ENCODE assay signal across 15 cellular contexts in the genomic region with DNA sequence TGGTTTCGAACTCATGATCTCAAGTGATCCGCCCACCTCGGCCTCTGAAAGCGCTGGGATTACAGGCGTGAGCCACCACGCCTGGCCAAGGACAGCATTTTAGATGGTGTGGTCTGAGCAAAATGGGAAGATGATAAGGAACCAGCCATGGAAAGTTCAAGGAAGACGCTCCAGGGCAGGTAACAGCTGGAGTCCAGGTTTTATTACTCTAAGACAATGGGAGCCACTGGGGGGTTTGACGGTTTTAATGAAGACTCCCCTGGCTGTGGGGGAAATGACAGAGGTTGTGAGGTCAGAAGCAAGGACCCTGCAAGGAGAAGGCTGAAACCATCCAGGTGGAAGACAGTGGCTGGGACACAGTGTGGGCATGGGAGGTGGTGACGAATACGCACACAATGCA. TPM values are rescaled to one million over a fixed set of nuclear protein-coding genes. Genes with fewer than 3 reads are reported as not detected.
DNase-seq lines count a peak whose midpoint lies in the region; ATAC-seq and TF ChIP-seq lines count a peak whose summit lies in the region.
"Had no signal": no experiment of that assay in that cellular context is flagged by ENCODE, and none has a peak within 500 bp of the region (broad histone marks: within the 10 kb centered on the region; RNA-seq: fewer than 3 reads in every experiment).

No MANE protein-coding gene starts in this region.

- no peak for ATAC-seq in WTC11
- ATAC-seq in memory B cell (ENCODE audit: low read depth), result no peak
- ATAC-seq in stimulated activated naive B cell treated with anti-CD40 and anti-IgM and Interleukin-4, amounts not matched to agents 10 μg/mL and 1 μg/mL and 100 μg/mL, for 72 hours (replicated peaks), result no peak
- no peak for ATAC-seq in activated T-helper 17 cell treated with anti-CD3 and anti-CD28 coated beads, Interleukin-2, amount 50 U/mL, for 72 hours (replicated peaks)
- ATAC-seq in GM18502 (IDR thresholded peaks at IDR 0.05; ENCODE audit: poor library complexity, unreplicated experiment), result no peak
- ATAC-seq: GM12878, HCT116 had no signal

- no peak for TF ChIP-seq CTCF in WTC11 (IDR thresholded peaks at IDR 0.05)

- H3K36me3 Mint-ChIP-seq in activated naive CD4-positive, alpha-beta T cell treated with anti-CD3 and anti-CD28 coated beads for 36 hours (ENCODE audit: low read depth), result peaks cover 41% of the 10 kb centered on the region
- H3K36me3 Mint-ChIP-seq in WTC11 (peaks cover 74% of the 10 kb centered on the region), memory B cell (peaks cover 50% of the 10 kb centered on the region)
- peaks cover 56 to 75% of the 10 kb centered on the region in 2 donors for H3K36me3 Mint-ChIP-seq in stimulated activated naive B cell treated with anti-CD40 and anti-IgM and Interleukin-4, amounts not matched to agents 10 μg/mL and 1 μg/mL and 100 μg/mL, for 72 hours
- peaks cover 99% of the 10 kb centered on the region for H3K36me3 Mint-ChIP-seq in activated T-helper 17 cell treated with anti-CD3 and anti-CD28 coated beads, Interleukin-2, amount 50 U/mL, for 72 hours (ENCODE audit: low read depth)

- POLR2A ChIA-PET in WTC11 (lab: Charles Lee), result interaction anchor here (2.0 kb wide), 1 partner anchor 18 kb away, joined by 8 read pairs; no protein-coding TSS in a partner anchor

- no peak for DNase-seq in activated naive CD4-positive, alpha-beta T cell treated with anti-CD3 and anti-CD28 coated beads for 36 hours
- DNase-seq in activated naive CD4-positive, alpha-beta T cell treated with Interleukin-2 at 50 U/mL for 16 hours, result no peak
- DNase-seq in WTC11 (ENCODE audit: low spot score) (no peak), memory B cell (ENCODE audit: low spot score in 2 of 2) (no peak)
- DNase-seq in stimulated activated naive B cell treated with anti-CD40 and anti-IgM and Interleukin-4, amounts not matched to agents 10 μg/mL and 1 μg/mL and 100 μg/mL, for 72 hours, result no peak
- no peak for DNase-seq in stimulated activated CD4-positive, alpha-beta T cell treated with anti-CD3 and anti-CD28 coated beads, Interleukin-2, amount 100 ng/mL, for 24 hours
- DNase-seq: C1 segment of cervical spinal cord; Calu3; CD4-positive, alpha-beta T cell; DMS 273 treated with DMSO at 0.1 percent for 48 hours had no signal

- CTCF ChIA-PET in activated naive CD4-positive, alpha-beta T cell treated with anti-CD3 and anti-CD28 coated beads for 36 hours (lab: Charles Lee), result interaction anchor here (0.6 to 3.0 kb wide), 4 partner anchors 9 to 239 kb away, joined by 3 to 9 read pairs (median 4); no protein-coding TSS in a partner anchor
- CTCF ChIA-PET in WTC11 (lab: Charles Lee), result interaction anchor here (1.8 to 2.2 kb wide), 3 partner anchors 15 to 57 kb away, joined by 11 to 30 read pairs (median 22); partner anchors contain the start of gene DACT3

- H3K9me3 Mint-ChIP-seq in activated naive CD4-positive, alpha-beta T cell treated with anti-CD3 and anti-CD28 coated beads for 36 hours, result no peaks in the 10 kb centered on the region
- H3K9me3 Mint-ChIP-seq in WTC11 (peaks cover 6% of the 10 kb centered on the region), memory B cell (no peaks in the 10 kb centered on the region)
- no peaks in the 10 kb centered on the region for H3K9me3 Mint-ChIP-seq in stimulated activated naive B cell treated with anti-CD40 and anti-IgM and Interleukin-4, amounts not matched to agents 10 μg/mL and 1 μg/mL and 100 μg/mL, for 72 hours
- H3K9me3 Mint-ChIP-seq in activated T-helper 17 cell treated with anti-CD3 and anti-CD28 coated beads, Interleukin-2, amount 50 U/mL, for 72 hours, result no peaks in the 10 kb centered on the region
- H3K9me3 Mint-ChIP-seq: CD4-positive, alpha-beta T cell had no signal

- H3K27me3 Mint-ChIP-seq in activated naive CD4-positive, alpha-beta T cell treated with anti-CD3 and anti-CD28 coated beads for 36 hours (ENCODE audit: low read depth), result no peaks in the 10 kb centered on the region
- H3K27me3 Mint-ChIP-seq in WTC11 (ENCODE audit: low read depth) (no peaks in the 10 kb centered on the region), memory B cell (no peaks in the 10 kb centered on the region)
- no peaks in the 10 kb centered on the region for H3K27me3 Mint-ChIP-seq in stimulated activated naive B cell treated with anti-CD40 and anti-IgM and Interleukin-4, amounts not matched to agents 10 μg/mL and 1 μg/mL and 100 μg/mL, for 72 hours
- H3K27me3 Mint-ChIP-seq in activated T-helper 17 cell treated with anti-CD3 and anti-CD28 coated beads, Interleukin-2, amount 50 U/mL, for 72 hours, result no peaks in the 10 kb centered on the region
- H3K27me3 Mint-ChIP-seq: B cell; CD4-positive, alpha-beta T cell had no signal

- intact Hi-C loops in activated naive CD4-positive, alpha-beta T cell treated with anti-CD3 and anti-CD28 coated beads for 36 hours (cut with micrococcal nuclease), result no loop called here

- H3K4me3 Mint-ChIP-seq in activated naive CD4-positive, alpha-beta T cell treated with anti-CD3 and anti-CD28 coated beads for 36 hours, result no peak overlapping the region
- H3K4me3 Mint-ChIP-seq in WTC11, result no peak overlapping the region
- H3K4me3 Mint-ChIP-seq in memory B cell, result no peak overlapping the region
- no peak overlapping the region for H3K4me3 Mint-ChIP-seq in stimulated activated naive B cell treated with anti-CD40 and anti-IgM and Interleukin-4, amounts not matched to agents 10 μg/mL and 1 μg/mL and 100 μg/mL, for 72 hours
- no peak overlapping the region for H3K4me3 Mint-ChIP-seq in activated T-helper 17 cell treated with anti-CD3 and anti-CD28 coated beads, Interleukin-2, amount 50 U/mL, for 72 hours
- H3K4me3 Mint-ChIP-seq: B cell; CD4-positive, alpha-beta T cell had no signal

- H3K27ac Mint-ChIP-seq in activated naive CD4-positive, alpha-beta T cell treated with anti-CD3 and anti-CD28 coated beads for 36 hours, result peak overlapping the region; percentile 18
- H3K27ac Mint-ChIP-seq in WTC11 (0 out of 2 replicates have a peak overlapping the region, but pooled peaks have one; percentile 57), memory B cell (peak overlapping the region; percentile 29)
- H3K27ac Mint-ChIP-seq in stimulated activated naive B cell treated with anti-CD40 and anti-IgM and Interleukin-4, amounts not matched to agents 10 μg/mL and 1 μg/mL and 100 μg/mL, for 72 hours, result peak overlapping the region; percentile 75
- H3K27ac Mint-ChIP-seq in activated T-helper 17 cell treated with anti-CD3 and anti-CD28 coated beads, Interleukin-2, amount 50 U/mL, for 72 hours, result no peak overlapping the region
- H3K27ac Mint-ChIP-seq: B cell; CD4-positive, alpha-beta T cell had no signal

- H3K4me1 Mint-ChIP-seq in activated naive CD4-positive, alpha-beta T cell treated with anti-CD3 and anti-CD28 coated beads for 36 hours (ENCODE audit: low read depth), result no peaks in the 10 kb centered on the region
- peaks cover 11% of the 10 kb centered on the region for H3K4me1 Mint-ChIP-seq in WTC11
- H3K4me1 Mint-ChIP-seq in memory B cell, result peaks cover 3% of the 10 kb centered on the region
- peaks cover 6 to 7% of the 10 kb centered on the region in 2 donors for H3K4me1 Mint-ChIP-seq in stimulated activated naive B cell treated with anti-CD40 and anti-IgM and Interleukin-4, amounts not matched to agents 10 μg/mL and 1 μg/mL and 100 μg/mL, for 72 hours
- H3K4me1 Mint-ChIP-seq in activated T-helper 17 cell treated with anti-CD3 and anti-CD28 coated beads, Interleukin-2, amount 50 U/mL, for 72 hours, result peaks cover 10% of the 10 kb centered on the region

TF ChIP-seq in WTC11, 78 proteins besides CTCF, POLR2A, EP300 and RAD21 (continues in another document):
- TF ChIP-seq ATF1 (CRISPR knock-in tag; IDR thresholded peaks at IDR 0.05), result no peak
- TF ChIP-seq CBFB (CRISPR knock-in tag; IDR thresholded peaks at IDR 0.05; ENCODE audit: low read depth), result no peak
- no peak for TF ChIP-seq MXD4 (CRISPR knock-in tag; IDR thresholded peaks at IDR 0.05; ENCODE audit: borderline replicate concordance)
- no peak for TF ChIP-seq ATF3 (CRISPR knock-in tag; conservative IDR thresholded peaks at IDR 0.05)
- no peak for TF ChIP-seq ESRRA (CRISPR knock-in tag; IDR thresholded peaks at IDR 0.05; ENCODE audit: borderline replicate concordance)
- TF ChIP-seq RELA (CRISPR knock-in tag; IDR thresholded peaks at IDR 0.05; ENCODE audit: borderline replicate concordance), result no peak

RNA-seq across cellular contexts. Expression of gene PRKD2, which starts 20.9 kb away (rescaled TPM):
- 10 to 100 TPM; 62.2 to 62.3 TPM for total RNA-seq in activated naive CD4-positive, alpha-beta T cell treated with anti-CD3 and anti-CD28 coated beads for 36 hours
- 78.5 to 100 TPM (median 81.5 TPM) in 3 replicates for total RNA-seq in WTC11 (2021)
- 100 to 1,000 TPM in 1 of 2 donors, 10 to 100 TPM in 1; 75.0 to 103 TPM for total RNA-seq in activated T-helper 17 cell treated with anti-CD3 and anti-CD28 coated beads, Interleukin-2, amount 50 U/mL, for 72 hours

RNA-seq across cellular contexts. Expression of gene DACT3, which starts 35.1 kb away (rescaled TPM):
- 1 to 10 TPM; 2.4 to 3.0 TPM for total RNA-seq in activated naive CD4-positive, alpha-beta T cell treated with anti-CD3 and anti-CD28 coated beads for 36 hours
- total RNA-seq in WTC11 (2021), result 1.8 to 1.9 TPM (median 1.8 TPM) in 3 replicates
- total RNA-seq in activated T-helper 17 cell treated with anti-CD3 and anti-CD28 coated beads, Interleukin-2, amount 50 U/mL, for 72 hours, result 1 to 10 TPM in 1 of 2 donors, under 1 TPM in 1; 0.09 to 5.4 TPM
- total RNA-seq: Calu3 had no signal

RNA-seq across cellular contexts. Expression of gene FKRP, which starts 49.8 kb away (rescaled TPM):
- total RNA-seq in activated naive CD4-positive, alpha-beta T cell treated with anti-CD3 and anti-CD28 coated beads for 36 hours, result 1 to 10 TPM; 8.8 to 9.0 TPM
- 23.4 to 26.1 TPM (median 24.1 TPM) in 3 replicates for total RNA-seq in WTC11 (2021)
- 10 to 100 TPM in 1 of 2 donors, 1 to 10 TPM in 1; 6.3 to 14.3 TPM for total RNA-seq in activated T-helper 17 cell treated with anti-CD3 and anti-CD28 coated beads, Interleukin-2, amount 50 U/mL, for 72 hours

RNA-seq across cellular contexts. Expression of gene STRN4, which starts 50.2 kb away (rescaled TPM):
- total RNA-seq in activated naive CD4-positive, alpha-beta T cell treated with anti-CD3 and anti-CD28 coated beads for 36 hours, result 10 to 100 TPM; 59.2 to 63.2 TPM
- total RNA-seq in WTC11 (2021), result 126 to 144 TPM (median 137 TPM) in 3 replicates
- 10 to 100 TPM; 60.7 to 69.9 TPM for total RNA-seq in activated T-helper 17 cell treated with anti-CD3 and anti-CD28 coated beads, Interleukin-2, amount 50 U/mL, for 72 hours
